Comparison of ENCODE assay signal across 8 cellular contexts in the genomic region with DNA sequence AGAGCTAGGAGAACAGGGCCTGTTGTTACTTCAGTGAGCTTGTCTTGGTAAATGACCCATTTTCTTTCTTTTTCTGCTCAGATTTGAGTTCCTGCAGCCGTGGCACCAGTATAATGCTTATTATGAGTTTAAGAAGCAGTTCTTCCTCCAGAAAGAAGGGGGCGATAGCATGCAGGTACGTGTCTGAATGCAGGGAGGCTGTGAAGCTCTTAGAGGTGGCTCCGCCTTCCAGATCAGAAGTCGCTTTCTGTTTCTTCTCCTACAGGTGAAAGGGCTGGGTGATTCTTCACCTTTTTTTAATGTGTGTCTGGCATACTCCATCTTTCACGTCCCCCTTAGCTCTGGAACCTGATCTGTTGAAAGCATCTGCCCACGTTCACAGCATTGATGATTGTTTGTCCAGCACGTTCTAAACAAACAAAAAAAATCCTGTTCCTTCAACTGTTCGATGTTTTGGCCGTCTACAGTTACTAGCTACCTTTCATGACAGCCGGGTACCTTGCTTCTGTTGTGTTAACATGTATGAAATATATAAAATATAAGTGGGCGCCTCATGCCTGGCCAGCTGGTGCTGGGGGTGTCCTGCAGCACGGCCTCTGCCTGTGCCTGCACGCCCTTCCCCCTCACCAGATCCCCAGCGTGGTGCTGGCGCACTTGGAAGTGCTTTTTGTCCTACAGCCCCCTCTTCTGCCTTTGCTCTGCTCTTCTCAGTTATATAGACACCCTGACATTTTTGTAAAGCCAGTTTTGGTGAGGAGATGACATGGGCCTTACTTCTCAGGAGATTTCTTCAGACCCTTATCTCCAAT. TPM values are rescaled to one million over a fixed set of nuclear protein-coding genes. Genes with fewer than 3 reads are reported as not detected.
DNase-seq lines count a peak whose midpoint lies in the region; ATAC-seq and TF ChIP-seq lines count a peak whose summit lies in the region.

No MANE protein-coding gene starts in this region.

- DNase-seq in NOMO-1 (lab: John Stamatoyannopoulos, UW; ENCODE audit: unreplicated experiment in 2 of 2) (peak; percentile 4 to 26), NOMO-1 treated with dmso at 0.1 percent for 144 hours (lab: John Stamatoyannopoulos, UW; ENCODE audit: unreplicated experiment) (no peak), HL-60 (ENCODE audit: low read depth in 1 of 2, low spot score in 1 of 2) (peak in 1 of 2 experiments; percentile 30), SK-N-DZ (ENCODE audit: low spot score) (peak; percentile 71), epithelial cell of esophagus (ENCODE audit: low read depth) (peak; percentile 46), gastrocnemius medialis (no peak)

- H3K9me3 ChIP-seq in gastrocnemius medialis = no peaks in the 10 kb centered on the region

- intact Hi-C loops in gastrocnemius medialis (cut with DNase I; ENCODE audit: low total_unique reads) = no loop called here

- no peak overlapping the region for H3K27ac ChIP-seq in HL-60 (replicated peaks)
- no peak overlapping the region for H3K27ac ChIP-seq in gastrocnemius medialis

- ATAC-seq in HG02759 (IDR thresholded peaks at IDR 0.05; ENCODE audit: unreplicated experiment) = no peak
- no peak for ATAC-seq in gastrocnemius medialis
- ATAC-seq in HG03139 (IDR thresholded peaks at IDR 0.05; ENCODE audit: unreplicated experiment) = no peak

- no peaks in the 10 kb centered on the region for H3K27me3 ChIP-seq in HL-60 (ENCODE audit: insufficient read depth, poor library complexity, severe bottlenecking)
- H3K27me3 ChIP-seq in gastrocnemius medialis = no peaks in the 10 kb centered on the region

- H3K4me3 ChIP-seq in HL-60 (replicated peaks; ENCODE audit: insufficient read depth, low read length) = no peak overlapping the region
- no peak overlapping the region for H3K4me3 ChIP-seq in epithelial cell of esophagus (ENCODE audit: low read length)
- no peak overlapping the region for H3K4me3 ChIP-seq in gastrocnemius medialis

- in situ Hi-C loops in gastrocnemius medialis (cut with MboI; ENCODE audit: low sequenced_read_pairs in 4 of 4) = no loop called here

- no peaks in the 10 kb centered on the region for H3K4me1 ChIP-seq in gastrocnemius medialis

- TF ChIP-seq CTCF in HL-60 (IDR thresholded peaks at IDR 0.05; ENCODE audit: insufficient read depth, low read length) (peak; percentile 23), epithelial cell of esophagus (IDR thresholded peaks at IDR 0.05; ENCODE audit: insufficient read depth, low read depth, low read length, missing control alignments) (peak; percentile 56), gastrocnemius medialis (IDR thresholded peaks at IDR 0.05 in 4 of 5, conservative IDR thresholded peaks at IDR 0.05 in 1 of 5) (peak in 1 of 5 experiments; percentile 30)

- H3K36me3 ChIP-seq in gastrocnemius medialis = peaks cover 0 to 70% of the 10 kb centered on the region in 2 donors

- TF ChIP-seq POLR2A in gastrocnemius medialis (IDR thresholded peaks at IDR 0.05) = no peak

RNA-seq across cellular contexts. Expression of a gene that starts 44.6 kb away (rescaled TPM):
- 43.3 and 48.0 TPM in 2 replicates for polyA plus RNA-seq in SK-N-DZ (2014; cell fraction: cytosol; rRNA removed)
- 204 and 270 TPM in 2 replicates for polyA plus RNA-seq in SK-N-DZ (2014; cell fraction: nucleus; rRNA removed)
- 10 to 100 TPM; 18.0 to 29.7 (median 25.4) TPM for total RNA-seq in gastrocnemius medialis

Comparison
In these comparisons a context has a peak if more than half of its experiments do, and no peak if none do; other contexts are left out.
1. DNase-seq: peak in NOMO-1 (2 of 2), SK-N-DZ (single experiment) and epithelial cell of esophagus (single experiment); none in NOMO-1 treated with dmso at 0.1 percent for 144 hours (single experiment) and gastrocnemius medialis (0 of 2).